8 cellular contexts compared by ENCODE assay signal in the genomic region with DNA sequence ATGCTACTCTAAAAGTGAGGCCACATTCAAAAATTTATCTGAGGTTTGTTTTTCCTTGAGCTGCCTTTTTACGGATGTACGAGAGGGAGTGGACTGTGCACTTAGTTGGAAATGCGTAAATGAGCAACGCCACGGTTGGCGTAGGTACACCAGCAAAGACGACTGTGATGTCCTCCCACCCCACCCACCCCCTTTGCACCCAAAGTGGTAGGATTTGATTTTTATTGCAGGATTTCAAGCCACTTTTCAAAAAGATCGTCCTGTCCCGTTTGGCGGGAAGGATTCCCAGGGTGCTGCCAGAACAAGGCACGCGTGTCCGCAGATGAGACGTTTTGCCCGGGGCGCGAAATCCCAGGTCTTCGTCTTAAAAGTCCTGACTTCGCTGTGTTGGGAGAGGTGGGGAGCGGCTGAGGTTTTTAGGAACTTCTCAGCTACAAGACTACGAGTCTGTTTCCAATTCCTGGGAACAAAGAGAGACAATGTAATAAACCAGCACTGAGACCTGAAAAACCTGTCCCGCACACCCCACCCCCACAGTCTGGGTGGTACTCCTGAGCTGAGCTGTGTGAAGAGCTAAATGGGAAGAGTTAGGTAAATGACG. TPM values are rescaled to one million over a fixed set of nuclear protein-coding genes. Genes with fewer than 3 reads are reported as not detected.
DNase-seq lines count a peak whose midpoint lies in the region; ATAC-seq and TF ChIP-seq lines count a peak whose summit lies in the region.

No MANE protein-coding gene starts in this region.

- ATAC-seq in GM18861 (IDR thresholded peaks at IDR 0.05; ENCODE audit: unreplicated experiment) (no peak), HG03159 (IDR thresholded peaks at IDR 0.05; ENCODE audit: unreplicated experiment) (no peak)

- H3K9ac ChIP-seq in duodenal mucosa (ENCODE audit: low read depth in 1 of 2, low read length in 2 of 2) = peak overlapping the region in 1 of 2 donors; percentile 11

- no peak overlapping the region for H3K27ac ChIP-seq in duodenal mucosa (ENCODE audit: low read depth, low read length)

- no peaks in the 10 kb centered on the region for H3K9me3 ChIP-seq in duodenal mucosa (ENCODE audit: control insufficient read depth in 1 of 2, low read length in 2 of 2)

- H3K4me1 ChIP-seq in duodenal mucosa (ENCODE audit: control insufficient read depth in 1 of 2, insufficient read depth in 2 of 2, low read length in 2 of 2) = peaks cover 11 to 20% of the 10 kb centered on the region in 2 donors

- TF ChIP-seq CTCF in GM12864 (IDR thresholded peaks at IDR 0.05; ENCODE audit: low read depth, low read length, missing control alignments) = no peak

- H3K36me3 ChIP-seq in duodenal mucosa (ENCODE audit: control insufficient read depth in 1 of 2, insufficient read depth in 2 of 2, low read length in 2 of 2) = no peaks in the 10 kb centered on the region

- peaks cover 2 to 4% of the 10 kb centered on the region in 2 donors for H3K27me3 ChIP-seq in duodenal mucosa (ENCODE audit: control insufficient read depth in 1 of 2, insufficient read depth in 2 of 2, low read length in 2 of 2)

- DNase-seq in GM12864 (ENCODE audit: low read depth) = no peak
- DNase-seq in NCI-H526 (lab: John Stamatoyannopoulos, UW) = peak; percentile 72 to 84
- peak; percentile 51 for DNase-seq in mucosa of gallbladder (ENCODE audit: low spot score)
- DNase-seq in UCSD-AML1 (lab: John Stamatoyannopoulos, UW; ENCODE audit: unreplicated experiment) = no peak
- no peak for DNase-seq in AG08396 (ENCODE audit: low spot score)

- H3K4me3 ChIP-seq in GM12864 (ENCODE audit: low read depth, low read length) (peak overlapping the region; percentile 53; the same call in 1 of the 2 replicates), duodenal mucosa (ENCODE audit: low read depth in 1 of 2, low read length in 2 of 2) (peak overlapping the region; percentile 71 to 73)

RNA-seq across cellular contexts. Expression of a gene that starts 1.0 kb away (rescaled TPM):
- 70.1 TPM for total RNA-seq in mucosa of gallbladder

Comparison
In these comparisons a context has a peak if more than half of its experiments do, and no peak if none do; other contexts are left out.
1. DNase-seq: peak in NCI-H526 (2 of 2) and mucosa of gallbladder (single experiment); none in GM12864 (single experiment), UCSD-AML1 (single experiment) and AG08396 (single experiment).